ENCODE assay signal across 8 cellular contexts in the genomic region with DNA sequence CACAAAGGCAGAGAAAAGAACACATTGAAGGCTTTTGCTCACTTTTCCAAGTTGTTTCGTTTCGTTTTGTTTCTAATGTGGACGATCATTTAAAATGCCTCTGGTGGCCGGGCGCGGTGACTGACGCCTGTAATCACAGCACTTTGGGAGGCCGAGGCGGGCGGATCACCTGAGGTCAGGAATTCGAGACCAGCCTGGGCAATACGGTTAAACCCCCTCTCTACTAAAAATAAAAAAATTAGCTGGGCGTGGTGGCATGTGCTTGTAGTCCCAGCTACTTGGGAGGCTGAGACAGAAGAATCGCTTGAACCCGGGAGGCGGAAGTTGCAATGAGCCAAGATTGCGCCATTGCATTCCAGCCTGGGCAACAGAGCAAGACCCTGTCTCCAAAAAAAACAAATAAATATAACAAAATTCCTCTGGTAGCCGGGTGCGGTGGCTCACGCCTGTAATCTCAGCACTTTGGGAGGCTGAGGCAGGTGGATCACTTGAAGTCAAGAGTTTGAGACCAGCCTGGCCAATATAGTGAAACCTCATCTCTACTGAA. TPM values are rescaled to one million over a fixed set of nuclear protein-coding genes. Genes with fewer than 3 reads are reported as not detected.
A peak's percentile ranks its signal among the peaks of the same experiment; 100 is the strongest.
DNase-seq lines count a peak whose midpoint lies in the region; ATAC-seq and TF ChIP-seq lines count a peak whose summit lies in the region.
"Not testable (repeated sequence)": the region's sequence is repeated elsewhere in the genome, so short reads cannot be mapped to it uniquely, and the experiment has no call there.

No MANE protein-coding gene starts in this region.

- not testable (repeated sequence) for H3K27me3 ChIP-seq in SJCRH30; kidney epithelial cell (ENCODE audit: control insufficient read depth, insufficient read depth, low read length); rectal smooth muscle tissue (ENCODE audit: control insufficient read depth, insufficient read depth, low read length); tibial nerve

- peak overlapping the region; percentile 0 for H3K9ac ChIP-seq in rectal smooth muscle tissue (ENCODE audit: low read length)

- H3K4me1 ChIP-seq in SJCRH30; rectal smooth muscle tissue (ENCODE audit: control insufficient read depth, insufficient read depth, low read length): not testable (repeated sequence)
- peaks cover 0 to 31% (median 6%) of the 10 kb centered on the region in 4 donors for H3K4me1 ChIP-seq in tibial nerve

- peaks cover 11 to 13% of the 10 kb centered on the region in 2 donors for H3K4me1 Mint-ChIP-seq in effector memory CD8-positive, alpha-beta T cell (ENCODE audit: low read depth in 2 of 2)

- H3K27ac Mint-ChIP-seq in effector memory CD8-positive, alpha-beta T cell, result peak overlapping the region; percentile 62 to 75

- H3K4me3 ChIP-seq in SJCRH30 (peak overlapping the region; percentile 79), kidney epithelial cell (ENCODE audit: low read depth, low read length) (peak overlapping the region; percentile 72), rectal smooth muscle tissue (ENCODE audit: low read length) (peak overlapping the region; percentile 66), tibial nerve (peak overlapping the region; percentile 85 to 96 (median 92))

- TF ChIP-seq EP300 in tibial nerve (IDR thresholded peaks at IDR 0.05), result not testable (repeated sequence)

- H3K27ac ChIP-seq in SJCRH30, result peak overlapping the region; percentile 82
- peak overlapping the region; percentile 91 for H3K27ac ChIP-seq in rectal smooth muscle tissue (ENCODE audit: low read depth, low read length)
- H3K27ac ChIP-seq in tibial nerve, result peak overlapping the region; percentile 80 to 95 (median 93)

- ATAC-seq in HG03159 (IDR thresholded peaks at IDR 0.05; ENCODE audit: unreplicated experiment), result peak; percentile 1
- not testable (repeated sequence) for ATAC-seq in effector memory CD8-positive, alpha-beta T cell (replicated peaks)

- not testable (repeated sequence) for H3K36me3 ChIP-seq in SJCRH30; kidney epithelial cell (ENCODE audit: control insufficient read depth, insufficient read depth, low read length); rectal smooth muscle tissue (ENCODE audit: control insufficient read depth, insufficient read depth, low read length); tibial nerve

- not testable (repeated sequence) for TF ChIP-seq POLR2A in tibial nerve (IDR thresholded peaks at IDR 0.05)

- H3K4me3 Mint-ChIP-seq in effector memory CD8-positive, alpha-beta T cell, result peak overlapping the region; percentile 81 to 86

- not testable (repeated sequence) for H3K27me3 Mint-ChIP-seq in effector memory CD8-positive, alpha-beta T cell

- TF ChIP-seq CTCF in GM12873 (IDR thresholded peaks at IDR 0.05; ENCODE audit: insufficient read depth, low read depth, low read length, missing control alignments) (peak; percentile 42), tibial nerve (IDR thresholded peaks at IDR 0.05) (peak in 3 of 5 experiments; percentile 22 to 40 (median 36))
- TF ChIP-seq CTCF in kidney epithelial cell (IDR thresholded peaks at IDR 0.05; ENCODE audit: insufficient read depth, low read length, poor library complexity, severe bottlenecking), result not testable (repeated sequence)

- not testable (repeated sequence) for H3K9me3 ChIP-seq in SJCRH30 (replicated peaks); tibial nerve

- WGBS in tibial nerve, 2 donors, result 20 to 25% methylated on average over 20 of the region's 20 CpGs

- DNase-seq in SJCRH30; kidney epithelial cell (ENCODE audit: low read depth); tibial nerve (ENCODE audit: low spot score in 2 of 2): not testable (repeated sequence)
- peak; percentile 7 for DNase-seq in activated T-helper 9 cell treated with anti-CD3 and anti-CD28 coated beads, Interleukin-2, amount 50 U/mL, for 16 hours (ENCODE audit: low read depth)
- DNase-seq in effector memory CD8-positive, alpha-beta T cell, result peak in 2 of 3 experiments; percentile 15 to 23

- peaks cover 13% of the 10 kb centered on the region for H3K36me3 Mint-ChIP-seq in effector memory CD8-positive, alpha-beta T cell (ENCODE audit: insufficient read depth)

- not testable (repeated sequence) for H3K9me3 Mint-ChIP-seq in effector memory CD8-positive, alpha-beta T cell

RNA-seq across cellular contexts. Expression of a gene that starts 1.1 kb away (rescaled TPM):
- total RNA-seq in SJCRH30 (2014; rRNA removed; shearing (Covaris generic)), result 76.0 and 89.2 TPM in 2 replicates
- 20.3 and 27.9 TPM in 2 replicates for total RNA-seq in kidney epithelial cell
- 10 to 100 TPM; 29.8 to 70.1 (median 53.7) TPM for total RNA-seq in tibial nerve

RNA-seq across cellular contexts. Expression of a gene that starts 41.5 kb away (rescaled TPM):
- 70.1 and 75.8 TPM in 2 replicates for total RNA-seq in SJCRH30 (2014; rRNA removed; shearing (Covaris generic))
- total RNA-seq in kidney epithelial cell, result 59.7 and 74.1 TPM in 2 replicates
- 10 to 100 TPM; 41.1 to 59.4 (median 54.8) TPM for total RNA-seq in tibial nerve
